In genomic region chr17:4420692-4421131, GRCh38 we compare ENCODE assay signal across 9 cellular contexts. TPM values are rescaled to one million over a fixed set of nuclear protein-coding genes. Genes with fewer than 3 reads are reported as not detected.
DNase-seq lines count a peak whose midpoint lies in the region; ATAC-seq, FAIRE-seq and TF ChIP-seq lines count a peak whose summit lies in the region.
"Had no signal": no experiment of that assay in that cellular context is flagged by ENCODE, and none has a peak within 500 bp of the region (broad histone marks: within the 10 kb centered on the region; RNA-seq: fewer than 3 reads in every experiment).

No MANE protein-coding gene starts in this region.

- peak; percentile 45 for DNase-seq in DMS79 (lab: John Stamatoyannopoulos, UW)
- peak; percentile 8 for DNase-seq in KG1 (lab: John Stamatoyannopoulos, UW)
- peak; percentile 52 for DNase-seq in RCC 7860 (ENCODE audit: low spot score)
- DNase-seq in fibroblast of the conjunctiva (ENCODE audit: low read depth): peak; percentile 64
- peak; percentile 73 for DNase-seq in neuronal stem cell (ENCODE audit: low spot score)
- DNase-seq in type B pancreatic cell (ENCODE audit: extremely low spot score, unreplicated experiment): no peak

- WGBS in neuronal stem cell (ENCODE audit: extremely low coverage in 2 of 2, insufficient read length in 2 of 2, insufficient replicate concordance in 1 of 2), 2 donors: no CpG with 5 or more reads among the region's 7 CpGs

- H3K23ac ChIP-seq in neuronal stem cell (ENCODE audit: low read depth, low read length, poor library complexity): no peak overlapping the region

- FAIRE-seq in RCC 7860 (lab: Jason Lieb, UNC): peak; percentile 64

- H3K9me3 Mint-ChIP-seq in activated T-helper 17 cell treated with anti-CD3 and anti-CD28 coated beads, Interleukin-2, amount 50 U/mL, for 72 hours: no peaks in the 10 kb centered on the region
- no peaks in the 10 kb centered on the region for H3K9me3 Mint-ChIP-seq in type B pancreatic cell

- H3K4me1 ChIP-seq in neuronal stem cell (ENCODE audit: control insufficient read depth in 2 of 2, insufficient read depth in 1 of 2, low read depth in 1 of 2, low read length in 2 of 2): no peaks in the 10 kb centered on the region

- H3K27ac Mint-ChIP-seq in activated T-helper 17 cell treated with anti-CD3 and anti-CD28 coated beads, Interleukin-2, amount 50 U/mL, for 72 hours: no peak overlapping the region
- no peak overlapping the region for H3K27ac Mint-ChIP-seq in type B pancreatic cell
- H3K27ac Mint-ChIP-seq: activated naive CD8-positive, alpha-beta T cell had no signal

- no peak overlapping the region for H2BK15ac ChIP-seq in neuronal stem cell (ENCODE audit: low read length)

- no peak overlapping the region for H2BK120ac ChIP-seq in neuronal stem cell (ENCODE audit: low read depth, low read length)

- no peaks in the 10 kb centered on the region for H3K36me3 ChIP-seq in neuronal stem cell (replicated peaks in 1 of 2; ENCODE audit: control insufficient read depth in 2 of 2, insufficient read depth in 2 of 2, low read length in 2 of 2)

- no peak overlapping the region for H4K91ac ChIP-seq in neuronal stem cell (ENCODE audit: low read depth, low read length, poor library complexity)

- H2BK5ac ChIP-seq in neuronal stem cell (ENCODE audit: low read length): no peak overlapping the region

- H3K4me3 Mint-ChIP-seq in activated T-helper 17 cell treated with anti-CD3 and anti-CD28 coated beads, Interleukin-2, amount 50 U/mL, for 72 hours: no peak overlapping the region
- H3K4me3 Mint-ChIP-seq in type B pancreatic cell: no peak overlapping the region
- H3K4me3 Mint-ChIP-seq: activated naive CD8-positive, alpha-beta T cell had no signal

- H2BK12ac ChIP-seq in neuronal stem cell (ENCODE audit: low read length): no peak overlapping the region

- TF ChIP-seq CTCF in type B pancreatic cell (conservative IDR thresholded peaks at IDR 0.05): peak; percentile 87

- no peak overlapping the region for H3K4me2 ChIP-seq in neuronal stem cell (ENCODE audit: insufficient read depth, low read length, poor library complexity, severe bottlenecking)

- peak overlapping the region; percentile 74 for H2AFZ ChIP-seq in neuronal stem cell (ENCODE audit: low read length)

- H3K27ac ChIP-seq in neuronal stem cell (replicated peaks; ENCODE audit: low read length): no peak overlapping the region

- no peak overlapping the region for H2AK5ac ChIP-seq in neuronal stem cell (ENCODE audit: low read depth, low read length)

- no peaks in the 10 kb centered on the region for H3K9me3 ChIP-seq in neuronal stem cell (replicated peaks in 1 of 2; ENCODE audit: control insufficient read depth in 2 of 2, insufficient read depth in 1 of 2, low read depth in 1 of 2, low read length in 2 of 2)

- no peaks in the 10 kb centered on the region for H3K4me1 Mint-ChIP-seq in activated T-helper 17 cell treated with anti-CD3 and anti-CD28 coated beads, Interleukin-2, amount 50 U/mL, for 72 hours
- no peaks in the 10 kb centered on the region for H3K4me1 Mint-ChIP-seq in type B pancreatic cell (ENCODE audit: unreplicated experiment)

- H3K79me1 ChIP-seq in neuronal stem cell (ENCODE audit: low read depth, low read length): no peaks in the 10 kb centered on the region

- H3K18ac ChIP-seq in neuronal stem cell (ENCODE audit: low read length): no peak overlapping the region

- H3K9ac ChIP-seq in neuronal stem cell (ENCODE audit: low read depth, low read length, poor library complexity): no peak overlapping the region

- peak; percentile 85 for ATAC-seq in activated T-helper 17 cell treated with anti-CD3 and anti-CD28 coated beads, Interleukin-2, amount 50 U/mL, for 72 hours (replicated peaks)
- no peak for ATAC-seq in HG03097 (IDR thresholded peaks at IDR 0.05; ENCODE audit: low FRiP score, unreplicated experiment)

- H3K27me3 ChIP-seq in neuronal stem cell (ENCODE audit: control insufficient read depth in 3 of 3, insufficient read depth in 3 of 3, low read depth in 1 of 3, low read length in 3 of 3): no peaks in the 10 kb centered on the region

- no peak overlapping the region for H3K4me3 ChIP-seq in neuronal stem cell (ENCODE audit: low read length in 2 of 2)

- no peak overlapping the region for H3K4ac ChIP-seq in neuronal stem cell (ENCODE audit: low read length)

- no peak overlapping the region for H3K14ac ChIP-seq in neuronal stem cell (ENCODE audit: low read length)

- H3K27me3 Mint-ChIP-seq in activated T-helper 17 cell treated with anti-CD3 and anti-CD28 coated beads, Interleukin-2, amount 50 U/mL, for 72 hours: no peaks in the 10 kb centered on the region
- H3K27me3 Mint-ChIP-seq in type B pancreatic cell: no peaks in the 10 kb centered on the region
- H3K27me3 Mint-ChIP-seq: activated naive CD8-positive, alpha-beta T cell had no signal

- no peaks in the 10 kb centered on the region for H3K36me3 Mint-ChIP-seq in activated T-helper 17 cell treated with anti-CD3 and anti-CD28 coated beads, Interleukin-2, amount 50 U/mL, for 72 hours (ENCODE audit: low read depth)
- H3K36me3 Mint-ChIP-seq in type B pancreatic cell: no peaks in the 10 kb centered on the region
- H3K36me3 Mint-ChIP-seq: activated naive CD8-positive, alpha-beta T cell had no signal

- no peak overlapping the region for H4K8ac ChIP-seq in neuronal stem cell (ENCODE audit: low read depth, low read length)

RNA-seq across cellular contexts. Expression of gene SPNS3, which starts 13.0 kb away (rescaled TPM):
- total RNA-seq in activated T-helper 17 cell treated with anti-CD3 and anti-CD28 coated beads, Interleukin-2, amount 50 U/mL, for 72 hours: 1 to 10 TPM; 2.4 to 5.8 TPM
- 0.03 TPM for polyA plus RNA-seq in neuronal stem cell (2013, experiment 1 of 2)
- not detected for polyA plus RNA-seq in neuronal stem cell (2013, experiment 2 of 2)
- 0.31 and 0.34 TPM in 2 replicates for total RNA-seq in type B pancreatic cell (ENCODE audit: low replicate concordance)

RNA-seq across cellular contexts. Expression of gene UBE2G1, which starts 54.2 kb away (rescaled TPM):
- 10 to 100 TPM; 40.6 to 65.4 TPM for total RNA-seq in activated T-helper 17 cell treated with anti-CD3 and anti-CD28 coated beads, Interleukin-2, amount 50 U/mL, for 72 hours
- polyA plus RNA-seq in neuronal stem cell (2013, experiment 1 of 2): 83.3 TPM
- 83.6 TPM for polyA plus RNA-seq in neuronal stem cell (2013, experiment 2 of 2)
- 77.7 and 102 TPM in 2 replicates for total RNA-seq in type B pancreatic cell (ENCODE audit: low replicate concordance)
